ENCODE assay signal across 1 cellular context in genomic region chr1:213119794-213120193, GRCh38.
TF ChIP-seq lines count a peak whose summit lies in the region.

No MANE protein-coding gene starts in this region.

TF ChIP-seq in HCT116, 20 proteins besides CTCF, POLR2A, EP300 and RAD21 (continued from another document):
- TF ChIP-seq REST (IDR thresholded peaks at IDR 0.05; ENCODE audit: low read depth): no peak
- TF ChIP-seq ZFX (IDR thresholded peaks at IDR 0.05): no peak
- TF ChIP-seq MAX (IDR thresholded peaks at IDR 0.05): no peak
- no peak for TF ChIP-seq ZNF274 (IDR thresholded peaks at IDR 0.05; ENCODE audit: low read depth, low read length)
- no peak for TF ChIP-seq CBX3 (IDR thresholded peaks at IDR 0.05; ENCODE audit: low read depth)
- no peak for TF ChIP-seq ATF3 (IDR thresholded peaks at IDR 0.05)
- TF ChIP-seq POLR2AphosphoS5 (IDR thresholded peaks at IDR 0.05; ENCODE audit: low read depth, low read length): no peak
- TF ChIP-seq ELF1 (IDR thresholded peaks at IDR 0.05; ENCODE audit: borderline replicate concordance, low read depth): no peak
- no peak for TF ChIP-seq TCF7L2 (IDR thresholded peaks at IDR 0.05; ENCODE audit: borderline replicate concordance, extremely low read depth, insufficient read depth, insufficient read length)
- no peak for TF ChIP-seq JUND (IDR thresholded peaks at IDR 0.05)
- no peak for TF ChIP-seq EGR1 (IDR thresholded peaks at IDR 0.05; ENCODE audit: low read depth)
